19 cellular contexts compared by ENCODE assay signal in the genomic region with DNA sequence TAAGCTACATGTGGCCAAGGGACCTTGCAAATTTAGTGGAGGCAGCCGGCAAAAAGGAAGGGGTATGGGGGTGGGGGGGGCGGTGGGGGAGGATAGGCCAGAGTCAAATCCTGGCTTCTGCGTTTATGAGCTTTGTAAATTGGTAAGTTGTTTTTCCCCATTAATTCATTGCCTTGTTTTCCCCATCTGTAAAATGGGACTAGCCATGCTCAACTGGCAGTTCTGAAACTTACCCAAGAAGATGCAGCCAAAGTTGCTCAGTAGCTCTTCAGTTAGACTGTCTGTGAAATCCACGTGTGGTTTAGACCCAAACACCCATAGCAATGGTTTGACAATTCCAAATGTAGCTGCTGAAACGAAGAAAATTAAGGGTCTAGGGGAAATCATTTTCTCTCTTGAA. TPM values are rescaled to one million over a fixed set of nuclear protein-coding genes. Genes with fewer than 3 reads are reported as not detected.
DNase-seq lines count a peak whose midpoint lies in the region; ATAC-seq, FAIRE-seq and TF ChIP-seq lines count a peak whose summit lies in the region.
"Had no signal": no experiment of that assay in that cellular context is flagged by ENCODE, and none has a peak within 500 bp of the region (broad histone marks: within the 10 kb centered on the region; RNA-seq: fewer than 3 reads in every experiment).

No MANE protein-coding gene starts in this region.

- no peak overlapping the region for H3K27ac Mint-ChIP-seq in endodermal cell
- H3K27ac Mint-ChIP-seq: B cell; CD4-positive, alpha-beta T cell; CD8-positive, alpha-beta T cell had no signal

- H3K36me3 ChIP-seq in HCT116 (ENCODE audit: control insufficient read depth in 1 of 2, insufficient read depth in 2 of 2, low read length in 2 of 2) (no peaks in the 10 kb centered on the region), K562 (ENCODE audit: control insufficient read depth, insufficient read depth, low read length) (no peaks in the 10 kb centered on the region), endodermal cell (ENCODE audit: control insufficient read depth, insufficient read depth, low read length) (no peaks in the 10 kb centered on the region)
- H3K36me3 ChIP-seq: BLaER1 treated with 17β-estradiol and CSF1 and Interleukin-3, amounts not matched to agents 10 nM and 100 nM had no signal

- H3K9me1 ChIP-seq in K562 (ENCODE audit: control insufficient read depth, insufficient read depth, low read length), result no peaks in the 10 kb centered on the region

- H3K4me1 Mint-ChIP-seq in endodermal cell, result no peaks in the 10 kb centered on the region
- H3K4me1 Mint-ChIP-seq: B cell had no signal

- CTCF ChIA-PET in HCT116 (lab: Charles Lee) (interaction anchor here (0.6 to 2.3 kb wide), 10 partner anchors 11 to 294 kb away, joined by 3 to 7 read pairs (median 3); no protein-coding TSS in a partner anchor), K562 (lab: Yijun Ruan, JAX; ENCODE audit: low intra/inter-chr PET ratio) (interaction anchor here (0.8 to 4.1 kb wide), 3 partner anchors 78 to 175 kb away, joined by 5 to 15 read pairs (median 14); no protein-coding TSS in a partner anchor)

- H3K4me3 ChIP-seq in HCT116 (replicated peaks in 1 of 2; ENCODE audit: low read depth in 1 of 2, low read length in 2 of 2) (no peak overlapping the region), K562 (no peak overlapping the region), endodermal cell (ENCODE audit: low read length) (no peak overlapping the region)
- H3K4me3 ChIP-seq: A549; BLaER1 treated with 17β-estradiol and CSF1 and Interleukin-3, amounts not matched to agents 10 nM and 100 nM had no signal

- no peaks in the 10 kb centered on the region for H3K9me3 ChIP-seq in HCT116 (ENCODE audit: control insufficient read depth in 1 of 2, insufficient read depth in 1 of 2, low read depth in 1 of 2, low read length in 2 of 2)
- no peaks in the 10 kb centered on the region for H3K9me3 ChIP-seq in K562 (replicated peaks; ENCODE audit: control insufficient read depth, insufficient read depth, low read depth, low read length)
- H3K9me3 ChIP-seq in endodermal cell (ENCODE audit: control insufficient read depth, low read length), result no peaks in the 10 kb centered on the region
- H3K9me3 ChIP-seq: A549; BLaER1 treated with 17β-estradiol and CSF1 and Interleukin-3, amounts not matched to agents 10 nM and 100 nM; Caco-2 had no signal

- no peak overlapping the region for H2AFZ ChIP-seq in HCT116 (ENCODE audit: low read depth, low read length, poor library complexity, severe bottlenecking)
- no peak overlapping the region for H2AFZ ChIP-seq in K562 (ENCODE audit: low read depth, low read length)

- TF ChIP-seq RAD21 in HCT116 (IDR thresholded peaks at IDR 0.05; ENCODE audit: low read depth) (no peak), K562 (CRISPR knock-in tag; conservative IDR thresholded peaks at IDR 0.05 in 1 of 2, IDR thresholded peaks at IDR 0.05 in 1 of 2) (no peak)

- TF ChIP-seq CTCF in HCT116 (IDR thresholded peaks at IDR 0.05 in 2 of 3, conservative IDR thresholded peaks at IDR 0.05 in 1 of 3; ENCODE audit: borderline replicate concordance in 1 of 3, insufficient read depth in 1 of 3, low read depth in 2 of 3, low read length in 2 of 3) (no peak), K562 (IDR thresholded peaks at IDR 0.05 in 2 of 3, conservative IDR thresholded peaks at IDR 0.05 in 1 of 3; ENCODE audit: insufficient read depth in 2 of 3, low read depth in 1 of 3, low read length in 3 of 3) (no peak), endodermal cell (conservative IDR thresholded peaks at IDR 0.05) (no peak), omental fat pad (IDR thresholded peaks at IDR 0.05) (no peak)

- peak overlapping the region; percentile 43 for H3K4me2 ChIP-seq in HCT116 (ENCODE audit: low read length)
- H3K4me2 ChIP-seq in K562 (ENCODE audit: insufficient read depth, low read length), result no peak overlapping the region

- no peak overlapping the region for H3K27ac ChIP-seq in HCT116 (ENCODE audit: low read depth, low read length)
- H3K27ac ChIP-seq in K562 (ENCODE audit: extremely low read depth, low read depth, low read length), result no peak overlapping the region
- H3K27ac ChIP-seq in endodermal cell (ENCODE audit: low read depth, low read length), result peak overlapping the region; percentile 93
- H3K27ac ChIP-seq: 22Rv1; BLaER1 treated with 17β-estradiol and CSF1 and Interleukin-3, amounts not matched to agents 10 nM and 100 nM; C4-2B had no signal

- H3K27me3 ChIP-seq in HCT116 (ENCODE audit: insufficient read depth, low read length), result no peaks in the 10 kb centered on the region; the same call in 1 of the 2 replicates
- peaks cover 11 to 18% of the 10 kb centered on the region in 2 experiments; a peak in 4 of 5 replicates for H3K27me3 ChIP-seq in K562 (ENCODE audit: control insufficient read depth in 2 of 2, insufficient read depth in 2 of 2, low read length in 2 of 2)
- peaks cover 16% of the 10 kb centered on the region for H3K27me3 ChIP-seq in endodermal cell (ENCODE audit: control insufficient read depth, insufficient read depth, low read length, poor library complexity, severe bottlenecking)
- H3K27me3 ChIP-seq: BLaER1 treated with 17β-estradiol and CSF1 and Interleukin-3, amounts not matched to agents 10 nM and 100 nM had no signal

- intact Hi-C loops in HCT116 (cut with micrococcal nuclease) (loop anchor here (1.0 to 5.0 kb wide), 3 partner anchors 175 to 460 kb away; no protein-coding TSS in a partner anchor), K562 (cut with micrococcal nuclease) (loop anchor here (1.0 to 10.0 kb wide), 4 partner anchors 75 to 512 kb away; partner anchors contain the start of genes ARV1 and TTC13), posterior cingulate gyrus (cut with DNase I) (no loop called here)

- BruUV-seq in HCT116 (replicated peaks; lab: Mats Ljungman, UMichigan) (no TSS peak), K562 (replicated peaks; lab: Mats Ljungman, UMichigan) (no TSS peak)

- ATAC-seq in HCT116 (no peak), K562 (no peak), omental fat pad (ENCODE audit: low FRiP score) (no peak)
- ATAC-seq: CD8-positive, alpha-beta T cell had no signal

- no peak overlapping the region for H3K9ac ChIP-seq in HCT116 (ENCODE audit: low read length)
- H3K9ac ChIP-seq in K562 (ENCODE audit: insufficient read depth in 1 of 2, low read depth in 2 of 2, low read length in 2 of 2), result no peak overlapping the region
- no peak overlapping the region for H3K9ac ChIP-seq in endodermal cell (ENCODE audit: extremely low read depth, low read length, poor library complexity, severe bottlenecking)
- H3K9ac ChIP-seq: BLaER1 treated with 17β-estradiol and CSF1 and Interleukin-3, amounts not matched to agents 10 nM and 100 nM had no signal

- no peak for FAIRE-seq in K562 (lab: Jason Lieb, UNC)
- FAIRE-seq: A549, D721Med, G401.6, GM19239 had no signal

- POLR2A ChIA-PET in HCT116 (lab: Charles Lee) (no interaction called here), K562 (lab: Yijun Ruan, JAX) (interaction anchor here (0.7 to 1.6 kb wide), 7 partner anchors 14 to 118 kb away, joined by 3 to 5 read pairs (median 4); no protein-coding TSS in a partner anchor)

- no peak for TF ChIP-seq EP300 in K562 (IDR thresholded peaks at IDR 0.05; ENCODE audit: low read length)

- H3K4me1 ChIP-seq in HCT116 (ENCODE audit: control insufficient read depth in 1 of 2, insufficient read depth in 2 of 2, low read length in 2 of 2) (peaks cover 0 to 7% of the 10 kb centered on the region in 2 experiments; a peak in 1 of 4 replicates), K562 (replicated peaks in 1 of 2; ENCODE audit: control insufficient read depth in 2 of 2, insufficient read depth in 2 of 2, low read length in 2 of 2) (peaks cover 0 to 5% of the 10 kb centered on the region in 2 experiments; a peak in 4 of 5 replicates), endodermal cell (ENCODE audit: control insufficient read depth, insufficient read depth, low read length) (no peaks in the 10 kb centered on the region)
- H3K4me1 ChIP-seq: Caco-2 had no signal

- H3K79me2 ChIP-seq in HCT116 (ENCODE audit: insufficient read depth, low read length) (no peaks in the 10 kb centered on the region), K562 (ENCODE audit: control insufficient read depth, insufficient read depth, low read length) (no peaks in the 10 kb centered on the region)

- in situ Hi-C loops in K562 (cut with MboI), result no loop called here

- H3K36me3 Mint-ChIP-seq in endodermal cell (ENCODE audit: low read depth), result no peaks in the 10 kb centered on the region
- H3K36me3 Mint-ChIP-seq: CD8-positive, alpha-beta T cell had no signal

- RAD21 ChIA-PET in HCT116 (lab: Charles Lee; ENCODE audit: low non-redundant PET in 1 of 2, low total read pairs in 2 of 2, uncharacterized antibody in 2 of 2, unreplicated experiment in 2 of 2), result interaction anchor here in 1 of 2 experiments (0.5 to 1.3 kb wide), 3 partner anchors 94 to 294 kb away, joined by 3 to 8 read pairs (median 3); no protein-coding TSS in a partner anchor

- no peak overlapping the region for H3K4me3 Mint-ChIP-seq in endodermal cell
- H3K4me3 Mint-ChIP-seq: B cell; CD4-positive, alpha-beta T cell; CD8-positive, alpha-beta T cell had no signal

- H3K9me3 Mint-ChIP-seq in endodermal cell, result no peaks in the 10 kb centered on the region
- H3K9me3 Mint-ChIP-seq: CD4-positive, alpha-beta T cell; CD8-positive, alpha-beta T cell had no signal

- no peak for DNase-seq in HCT116 (ENCODE audit: low read depth, low spot score)
- DNase-seq in K562 (ENCODE audit: extremely low read depth in 1 of 4, low spot score in 3 of 4), result no peak
- no peak for DNase-seq in endodermal cell
- no peak for DNase-seq in omental fat pad (ENCODE audit: low spot score)
- no peak for DNase-seq in posterior cingulate gyrus
- DNase-seq: AML-193, DMS79 treated with DMSO at 0.1 percent for 48 hours, GF-D8 had no signal

- no peaks in the 10 kb centered on the region for H3K9me2 ChIP-seq in HCT116 (ENCODE audit: insufficient read depth)

- TF ChIP-seq POLR2A in HCT116 (IDR thresholded peaks at IDR 0.05; ENCODE audit: borderline replicate concordance, extremely low read depth, insufficient read depth, insufficient read length), result no peak
- no peak for TF ChIP-seq POLR2A in K562 (conservative IDR thresholded peaks at IDR 0.05)

- peaks cover 68% of the 10 kb centered on the region for H3K27me3 Mint-ChIP-seq in endodermal cell (ENCODE audit: insufficient read depth)

- H4K20me1 ChIP-seq in HCT116 (ENCODE audit: insufficient read depth) (no peaks in the 10 kb centered on the region), K562 (replicated peaks; ENCODE audit: control insufficient read depth, insufficient read depth, low read length) (no peaks in the 10 kb centered on the region)
- H4K20me1 ChIP-seq: BLaER1 treated with 17β-estradiol and CSF1 and Interleukin-3, amounts not matched to agents 10 nM and 100 nM had no signal

- WGBS in K562 (ENCODE audit: insufficient coverage, low coverage, missing lambda C conversion rate), result 22% methylated on average over 4 of the region's 5 CpGs
- 87 to 100% methylated on average over 2 to 4 of the region's 5 CpGs for WGBS in endodermal cell (ENCODE audit: insufficient coverage in 1 of 2, insufficient read length in 1 of 2), 2 experiments

RNA-seq across cellular contexts. Expression of gene FAM89A, which starts 52.3 kb away (rescaled TPM):
- total RNA-seq in HCT116 (2021; ENCODE audit: unreplicated experiment) (23.6 TPM), K562 (2014; rRNA removed) (66.2 TPM in 2 replicates), K562 (2014; rRNA removed; fragmentation: Illumina TruSeq; extraction: Trizol) (43.3 and 43.5 TPM in 2 replicates), K562 (2015; rRNA removed; fragmentation: Illumina TruSeq; extraction: Trizol) (25.1 and 29.3 TPM in 2 replicates), K562 (2021) (56.5 and 56.9 TPM in 2 replicates), endodermal cell (10 to 100 TPM; 55.9 to 57.7 TPM), omental fat pad (100 to 1,000 TPM in 3 of 4 donors, 10 to 100 TPM in 1; 62.6 to 290 (median 145) TPM)
- 18.6 and 19.9 TPM in 2 replicates for polyA plus RNA-seq in HCT116 (2012)
- total RNA-seq in K562 (2011; cell fraction: chromatin; rRNA removed; ENCODE audit: low replicate concordance), result 18.2 and 25.0 TPM in 2 replicates
- 12.5 and 13.6 TPM in 2 replicates for total RNA-seq in K562 (2011; cell fraction: nucleolus; rRNA removed)
- 18.5 and 25.7 TPM in 2 replicates for total RNA-seq in K562 (2011; cell fraction: nucleoplasm; rRNA removed)
- polyA plus RNA-seq in K562 (2011; rRNA removed) (25.6 and 45.4 TPM in 2 replicates), K562 (2014; fragmentation: Illumina TruSeq; extraction: Trizol) (41.0 and 42.1 TPM in 2 replicates), K562 (2014; fragmentation: Nextera tagmentation; extraction: Ambion mirVana) (10 to 100 TPM in 1 of 2 experiments, 1 to 10 TPM in 1; 8.7 to 13.3 TPM), K562 (2014; rRNA removed) (54.5 and 56.0 TPM in 2 replicates)
- polyA plus RNA-seq in K562 (2011; cell fraction: cytosol; rRNA removed), result 26.9 and 37.2 TPM in 2 replicates
- polyA plus RNA-seq in K562 (2011; cell fraction: nucleus; rRNA removed), result 11.3 and 14.9 TPM in 2 replicates
- polyA plus RNA-seq in K562 (2012), result 41.1 and 110 TPM in 2 replicates
- polyA minus RNA-seq in K562 (2011; rRNA and poly(A)+ RNA removed), result 21.1 and 30.9 TPM in 2 replicates
- polyA minus RNA-seq in K562 (2011; cell fraction: cytosol; rRNA and poly(A)+ RNA removed), result 6.7 and 15.0 TPM in 2 replicates
- 8.4 and 9.6 TPM in 2 replicates for polyA minus RNA-seq in K562 (2011; cell fraction: nucleus; rRNA and poly(A)+ RNA removed)
- polyA plus RNA-seq in endodermal cell (2013, experiment 1 of 2), result 20.4 TPM
- polyA plus RNA-seq in endodermal cell (2013, experiment 2 of 2), result 20.4 TPM
